ENCODE assay signal across 1 cellular context in genomic region chr1:18632218-18632588, GRCh38.
TF ChIP-seq lines count a peak whose summit lies in the region.

No MANE protein-coding gene starts in this region.

TF ChIP-seq in WTC11, 78 proteins besides CTCF, POLR2A, EP300 and RAD21 (continued from another document):
- TF ChIP-seq AR (CRISPR knock-in tag; IDR thresholded peaks at IDR 0.05) (no peak), MLX (CRISPR knock-in tag; IDR thresholded peaks at IDR 0.05) (no peak), GRHL2 (CRISPR knock-in tag; IDR thresholded peaks at IDR 0.05; ENCODE audit: insufficient replicate concordance, severe bottlenecking) (no peak), PRRX2 (CRISPR knock-in tag; IDR thresholded peaks at IDR 0.05) (no peak)
TF ChIP-seq in WTC11: peak in this region for 0.
